ENCODE assay signal across 8 cellular contexts in genomic region chr18:79068299-79068945, GRCh38. TPM values are rescaled to one million over a fixed set of nuclear protein-coding genes. Genes with fewer than 3 reads are reported as not detected.
DNase-seq lines count a peak whose midpoint lies in the region; ATAC-seq and TF ChIP-seq lines count a peak whose summit lies in the region.

No MANE protein-coding gene starts in this region.

- peak overlapping the region; percentile 77 for H3K4me3 ChIP-seq in CD4-positive, CD25-positive, alpha-beta regulatory T cell (ENCODE audit: low read depth, low read length)
- H3K4me3 ChIP-seq in lung (peak overlapping the region; percentile 92), subcutaneous abdominal adipose tissue (ENCODE audit: low read depth in 1 of 5, low read length in 5 of 5) (peak overlapping the region; percentile 59 to 76 (median 71))

- peaks cover 24 to 53% (median 28%) of the 10 kb centered on the region in 4 donors for H3K4me1 Mint-ChIP-seq in CD4-positive, CD25-positive, alpha-beta regulatory T cell
- no peaks in the 10 kb centered on the region for H3K4me1 Mint-ChIP-seq in MCF 10A (ENCODE audit: insufficient read depth, unreplicated experiment)

- peak overlapping the region; percentile 98 to 100 (median 100) for H3K27ac Mint-ChIP-seq in CD4-positive, CD25-positive, alpha-beta regulatory T cell
- peak overlapping the region; percentile 8 for H3K27ac Mint-ChIP-seq in MCF 10A (ENCODE audit: low read depth, unreplicated experiment)

- H3K27me3 Mint-ChIP-seq in CD4-positive, CD25-positive, alpha-beta regulatory T cell: peaks cover 5% of the 10 kb centered on the region
- no peaks in the 10 kb centered on the region for H3K27me3 Mint-ChIP-seq in MCF 10A (ENCODE audit: insufficient read depth, unreplicated experiment)

- TF ChIP-seq CTCF in MCF 10A (IDR thresholded peaks at IDR 0.05; ENCODE audit: unreplicated experiment) (no peak), lung (IDR thresholded peaks at IDR 0.05; ENCODE audit: control extremely low read depth, extremely low read depth) (no peak)

- BruUV-seq in MCF 10A (replicated peaks; lab: Mats Ljungman, UMichigan): TSS peak; percentile 78

- peak; percentile 48 to 52 for ATAC-seq in CD4-positive, CD25-positive, alpha-beta regulatory T cell (ENCODE audit: low read depth in 2 of 2)
- peak; percentile 31 for ATAC-seq in GM21423 (IDR thresholded peaks at IDR 0.05; ENCODE audit: unreplicated experiment)
- no peak for ATAC-seq in lung (ENCODE audit: insufficient read depth, low FRiP score)
- ATAC-seq in GM21529 (IDR thresholded peaks at IDR 0.05; ENCODE audit: unreplicated experiment): no peak

- H3K9me3 Mint-ChIP-seq in CD4-positive, CD25-positive, alpha-beta regulatory T cell: peaks cover 0 to 12% (median 1%) of the 10 kb centered on the region in 7 donors
- H3K9me3 Mint-ChIP-seq in MCF 10A (ENCODE audit: unreplicated experiment): peaks cover 23% of the 10 kb centered on the region

- peaks cover 19% of the 10 kb centered on the region for H3K36me3 Mint-ChIP-seq in CD4-positive, CD25-positive, alpha-beta regulatory T cell
- peaks cover 3% of the 10 kb centered on the region for H3K36me3 Mint-ChIP-seq in MCF 10A (ENCODE audit: insufficient read depth, unreplicated experiment)

- 11 to 13% methylated on average over 47 to 51 of the region's 51 CpGs for WGBS in lung, 2 donors

- no peaks in the 10 kb centered on the region for H3K9me3 ChIP-seq in CD4-positive, CD25-positive, alpha-beta regulatory T cell (ENCODE audit: control insufficient read depth in 2 of 2, low read length in 2 of 2)
- H3K9me3 ChIP-seq in lung (ENCODE audit: control insufficient read depth in 2 of 2, insufficient read depth in 1 of 2, low read length in 1 of 2) (peaks cover 0 to 14% of the 10 kb centered on the region in 2 donors), subcutaneous abdominal adipose tissue (ENCODE audit: control insufficient read depth in 5 of 5, low read length in 5 of 5) (peaks cover 0 to 20% (median 3%) of the 10 kb centered on the region in 5 donors)

- peaks cover 23% of the 10 kb centered on the region for H3K4me1 ChIP-seq in CD4-positive, CD25-positive, alpha-beta regulatory T cell (ENCODE audit: control insufficient read depth, insufficient read depth, low read length, poor library complexity, severe bottlenecking)
- H3K4me1 ChIP-seq in lung (ENCODE audit: control insufficient read depth in 2 of 2, insufficient read depth in 2 of 2, low read length in 2 of 2) (peaks cover 1 to 4% of the 10 kb centered on the region in 2 donors), subcutaneous abdominal adipose tissue (ENCODE audit: control insufficient read depth in 5 of 5, insufficient read depth in 5 of 5, low read length in 5 of 5) (peaks cover 0 to 23% (median 19%) of the 10 kb centered on the region in 5 donors)

- POLR2A ChIA-PET in MCF 10A (lab: Yijun Ruan, JAX): interaction anchor here (0.6 to 1.1 kb wide), 3 partner anchors 22 to 87 kb away, joined by 3 to 4 read pairs (median 3); no protein-coding TSS in a partner anchor

- H3K36me3 ChIP-seq in CD4-positive, CD25-positive, alpha-beta regulatory T cell (ENCODE audit: control insufficient read depth, insufficient read depth, low read length): no peaks in the 10 kb centered on the region
- H3K36me3 ChIP-seq in lung (ENCODE audit: control insufficient read depth in 2 of 2, insufficient read depth in 2 of 2, low read length in 2 of 2) (peaks cover 0 to 2% of the 10 kb centered on the region in 2 donors), subcutaneous abdominal adipose tissue (ENCODE audit: control insufficient read depth in 5 of 5, insufficient read depth in 5 of 5, low read length in 5 of 5) (no peaks in the 10 kb centered on the region)

- CTCF ChIA-PET in MCF 10A (lab: Yijun Ruan, JAX): no interaction called here

- intact Hi-C loops in MCF 10A (cut with micrococcal nuclease): no loop called here

- H3K27ac ChIP-seq in CD4-positive, CD25-positive, alpha-beta regulatory T cell (ENCODE audit: insufficient read depth, low read length, poor library complexity, severe bottlenecking): peak overlapping the region; percentile 99
- peak overlapping the region; percentile 97 to 98 for H3K27ac ChIP-seq in lung (ENCODE audit: low read depth in 1 of 2, low read length in 1 of 2)
- H3K27ac ChIP-seq in subcutaneous abdominal adipose tissue (ENCODE audit: low read depth, low read length): peak overlapping the region; percentile 88

- H3K4me3 Mint-ChIP-seq in CD4-positive, CD25-positive, alpha-beta regulatory T cell: peak overlapping the region; percentile 95 to 97 (median 96)
- H3K4me3 Mint-ChIP-seq in MCF 10A (ENCODE audit: unreplicated experiment): peak overlapping the region; percentile 17

- peak in 2 of 3 donors; percentile 20 to 85 for DNase-seq in CD4-positive, CD25-positive, alpha-beta regulatory T cell
- DNase-seq in NCI-H345 treated with DMSO at 0.1 percent for 48 hours (lab: John Stamatoyannopoulos, UW; ENCODE audit: unreplicated experiment): peak; percentile 11
- DNase-seq in MCF 10A (ENCODE audit: unreplicated experiment): no peak
- DNase-seq in lung (ENCODE audit: low spot score): no peak
- DNase-seq in HuH-7.5 (ENCODE audit: low spot score): no peak

- H3K9ac ChIP-seq in subcutaneous abdominal adipose tissue (ENCODE audit: low read length in 5 of 5): peak overlapping the region; percentile 49 to 84 (median 73)

- peaks cover 7% of the 10 kb centered on the region for H3K27me3 ChIP-seq in CD4-positive, CD25-positive, alpha-beta regulatory T cell (ENCODE audit: control insufficient read depth, insufficient read depth, low read length)
- H3K27me3 ChIP-seq in lung (ENCODE audit: control insufficient read depth, insufficient read depth) (no peaks in the 10 kb centered on the region), subcutaneous abdominal adipose tissue (ENCODE audit: control insufficient read depth in 5 of 5, insufficient read depth in 4 of 5, low read length in 5 of 5) (no peaks in the 10 kb centered on the region)

RNA-seq across cellular contexts. Expression of gene ATP9B, which starts 0.8 kb away (rescaled TPM):
- 75.3 TPM for total RNA-seq in CD4-positive, CD25-positive, alpha-beta regulatory T cell
- 10 to 100 TPM; 14.1 to 17.7 (median 15.9) TPM for polyA plus RNA-seq in CD4-positive, CD25-positive, alpha-beta regulatory T cell
- total RNA-seq in MCF 10A (2022) (25.5 and 34.4 TPM in 2 replicates), lung (10 to 100 TPM; 39.7 to 77.0 TPM)
- 10 to 100 TPM; 12.6 to 20.2 TPM for polyA plus RNA-seq in lung

Comparison
In these comparisons a context has a peak if more than half of its experiments do, and no peak if none do; other contexts are left out.
1. ATAC-seq: peak in CD4-positive, CD25-positive, alpha-beta regulatory T cell (2 of 2) and GM21423 (single experiment); none in lung (single experiment) and GM21529 (single experiment).
2. DNase-seq: peak in CD4-positive, CD25-positive, alpha-beta regulatory T cell (2 of 3) and NCI-H345 treated with DMSO at 0.1 percent for 48 hours (single experiment); none in MCF 10A (single experiment), lung (single experiment) and HuH-7.5 (single experiment).
3. Peak in every context shown above with its lines, with median percentiles within 50 percentile points of each other: H3K27ac ChIP-seq and H3K4me3 ChIP-seq.